ENCODE assay signal across 8 cellular contexts in the genomic region with DNA sequence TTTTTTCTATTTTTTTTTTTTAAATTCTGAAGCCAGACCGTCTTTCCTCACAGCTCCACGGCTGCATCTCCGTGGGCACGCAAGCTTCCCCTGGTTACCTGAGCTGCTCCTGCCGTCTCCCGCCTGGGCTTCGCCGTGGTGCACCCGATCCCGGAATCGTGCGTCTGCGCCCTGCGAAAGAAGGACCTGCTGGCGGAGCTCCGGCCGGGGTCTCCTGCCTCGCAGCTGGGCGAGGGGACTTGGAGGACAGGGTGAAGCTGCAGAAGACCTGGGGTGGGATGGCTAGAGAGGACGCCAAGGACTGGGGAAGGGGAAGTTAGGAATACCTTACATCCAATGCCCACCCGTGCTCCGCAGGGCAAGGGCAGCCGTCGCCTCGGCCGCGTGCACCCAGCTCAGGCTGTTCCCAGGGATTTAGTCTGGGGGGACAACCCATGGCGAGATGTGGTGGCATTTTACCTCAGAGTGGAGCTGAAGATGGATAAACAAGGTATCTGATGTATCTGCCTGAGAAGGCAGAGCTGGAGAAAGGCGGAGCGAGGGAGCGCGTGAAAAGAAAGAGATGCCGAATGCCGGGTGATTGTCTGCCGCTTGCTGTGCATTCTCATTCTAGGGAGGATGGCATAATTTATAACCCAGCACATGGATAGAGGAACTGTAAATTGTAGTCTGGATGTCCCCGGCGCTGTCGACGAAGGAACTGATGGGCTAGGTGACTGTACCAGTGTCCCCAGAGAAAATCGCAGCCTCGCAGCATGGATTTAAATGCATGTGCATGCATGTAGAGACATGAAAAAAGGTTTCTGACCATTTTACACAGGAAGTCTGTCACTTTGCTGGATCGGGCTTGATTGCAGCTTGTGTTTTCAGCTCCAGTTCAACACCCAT.
A peak's percentile ranks its signal among the peaks of the same experiment; 100 is the strongest.
DNase-seq lines count a peak whose midpoint lies in the region; ATAC-seq and TF ChIP-seq lines count a peak whose summit lies in the region.

No MANE protein-coding gene starts in this region.

- peak overlapping the region; percentile 100 for H3K27ac ChIP-seq in KOPT-K1 (ENCODE audit: low read depth, low read length, poor library complexity, severe bottlenecking)

- peaks cover 18% of the 10 kb centered on the region for H3K36me3 ChIP-seq in KOPT-K1 (ENCODE audit: insufficient read depth, low read length)

- H3K9me3 ChIP-seq in KOPT-K1 (ENCODE audit: insufficient read depth, low read length, poor library complexity, severe bottlenecking): no peaks in the 10 kb centered on the region

- DNase-seq in AG08396 (ENCODE audit: low spot score) (peak; percentile 12), chondrocyte (ENCODE audit: low spot score) (peak; percentile 75), naive B cell (peak; percentile 6), NCI-H2171 treated with DMSO at 0.1 percent for 48 hours (lab: John Stamatoyannopoulos, UW) (no peak)
- no peak for DNase-seq in stimulated activated CD4-positive, alpha-beta T cell treated with anti-CD3 and anti-CD28 coated beads, Interleukin-4, amount 100 ng/mL, for 4 hours

- H3K9me3 Mint-ChIP-seq in chondrocyte (ENCODE audit: low read depth) (no peaks in the 10 kb centered on the region), naive B cell (no peaks in the 10 kb centered on the region)

- H3K4me1 Mint-ChIP-seq in chondrocyte (ENCODE audit: low read depth): peaks cover 53% of the 10 kb centered on the region
- H3K4me1 Mint-ChIP-seq in naive B cell: peaks cover 13 to 15% (median 14%) of the 10 kb centered on the region in 3 donors

- peak; percentile 23 to 35 for ATAC-seq in naive B cell (ENCODE audit: low read depth in 2 of 2)
- no peak for ATAC-seq in HG03025 (IDR thresholded peaks at IDR 0.05; ENCODE audit: low FRiP score, unreplicated experiment)
- ATAC-seq in GM21526 (IDR thresholded peaks at IDR 0.05; ENCODE audit: low FRiP score, unreplicated experiment): no peak

- H3K4me3 Mint-ChIP-seq in chondrocyte (ENCODE audit: unreplicated experiment) (no peak overlapping the region), naive B cell (peak overlapping the region in 5 of 8 donors; percentile 7 to 68 (median 47))

- H3K27ac Mint-ChIP-seq in chondrocyte (ENCODE audit: unreplicated experiment): no peak overlapping the region
- H3K27ac Mint-ChIP-seq in naive B cell: peak overlapping the region in 2 of 6 donors; percentile 60 to 90

- H3K27me3 Mint-ChIP-seq in chondrocyte (ENCODE audit: low read depth) (no peaks in the 10 kb centered on the region), naive B cell (peaks cover 9 to 19% (median 16%) of the 10 kb centered on the region in 3 donors)

- no peak for TF ChIP-seq CTCF in chondrocyte (IDR thresholded peaks at IDR 0.05)

- no peaks in the 10 kb centered on the region for H3K36me3 Mint-ChIP-seq in chondrocyte (ENCODE audit: low read depth)
- no peaks in the 10 kb centered on the region for H3K36me3 Mint-ChIP-seq in naive B cell

Comparison
In these comparisons a context has a peak if more than half of its experiments do, and no peak if none do; other contexts are left out.
1. DNase-seq: peak in AG08396 (single experiment), chondrocyte (single experiment) and naive B cell (single experiment); none in NCI-H2171 treated with DMSO at 0.1 percent for 48 hours (single experiment) and stimulated activated CD4-positive, alpha-beta T cell treated with anti-CD3 and anti-CD28 coated beads, Interleukin-4, amount 100 ng/mL, for 4 hours (0 of 2).
2. ATAC-seq: peak in naive B cell (2 of 2); none in HG03025 (single experiment) and GM21526 (single experiment).